ENCODE assay signal across 21 cellular contexts in genomic region chr2:199452200-199452990, GRCh38. TPM values are rescaled to one million over a fixed set of nuclear protein-coding genes. Genes with fewer than 3 reads are reported as not detected.
DNase-seq lines count a peak whose midpoint lies in the region; ATAC-seq and TF ChIP-seq lines count a peak whose summit lies in the region.
"Had no signal": no experiment of that assay in that cellular context is flagged by ENCODE, and none has a peak within 500 bp of the region (broad histone marks: within the 10 kb centered on the region; RNA-seq: fewer than 3 reads in every experiment).

No MANE protein-coding gene starts in this region.

- H3K27ac ChIP-seq in A673 (ENCODE audit: low read depth, low read length, poor library complexity, severe bottlenecking), result no peak overlapping the region
- H3K27ac ChIP-seq in GM23338 (ENCODE audit: low read depth), result no peak overlapping the region
- H3K27ac ChIP-seq: ascending aorta, heart right ventricle, left ventricle myocardium inferior had no signal

- no peaks in the 10 kb centered on the region for H3K36me3 ChIP-seq in A673 (ENCODE audit: insufficient read depth, low read length, poor library complexity, severe bottlenecking)
- no peaks in the 10 kb centered on the region for H3K36me3 ChIP-seq in GM23338 (ENCODE audit: insufficient read depth)
- H3K36me3 ChIP-seq: ascending aorta, heart right ventricle, left ventricle myocardium inferior had no signal

- no peaks in the 10 kb centered on the region for H3K9me3 Mint-ChIP-seq in GM23338
- H3K9me3 Mint-ChIP-seq in glutamatergic neuron (ENCODE audit: unreplicated experiment), result peaks cover 2% of the 10 kb centered on the region
- H3K9me3 Mint-ChIP-seq: activated naive CD4-positive, alpha-beta T cell treated with anti-CD3 and anti-CD28 coated beads for 36 hours; activated T-cell treated with anti-CD3 and anti-CD28 coated beads, Interleukin-2, amount 50 U/mL, for 24 hours; endodermal cell; neural crest cell had no signal

- H3K27ac Mint-ChIP-seq in GM23338, result no peak overlapping the region
- no peak overlapping the region for H3K27ac Mint-ChIP-seq in glutamatergic neuron (ENCODE audit: unreplicated experiment)
- H3K27ac Mint-ChIP-seq: activated CD8-positive, alpha-beta T cell treated with anti-CD3 and anti-CD28 coated beads, Interleukin-2, amount 10 ng/mL, durations not matched to agents 7 days and 5 days; activated naive CD4-positive, alpha-beta T cell treated with anti-CD3 and anti-CD28 coated beads for 36 hours; activated T-cell treated with anti-CD3 and anti-CD28 coated beads, Interleukin-2, amount 50 U/mL, for 24 hours; endodermal cell had no signal

- no peak overlapping the region for H2AFZ ChIP-seq in GM23338

- H3K4me3 ChIP-seq in A673 (ENCODE audit: low read depth, low read length, poor library complexity, severe bottlenecking) (peak overlapping the region; percentile 15), GM23338 (no peak overlapping the region)
- H3K4me3 ChIP-seq: ascending aorta, heart right ventricle, left ventricle myocardium inferior had no signal

- no TSS peak for BruUV-seq in A673 (replicated peaks; lab: Mats Ljungman, UMichigan)

- no peaks in the 10 kb centered on the region for H4K20me1 ChIP-seq in GM23338 (replicated peaks; ENCODE audit: insufficient read depth)

- CTCF ChIA-PET in A673 (lab: Charles Lee), result interaction anchor here (0.6 kb wide), 1 partner anchor 21 kb away, joined by 3 read pairs; no protein-coding TSS in a partner anchor

- H3K9me3 ChIP-seq in A673 (ENCODE audit: low read depth, low read length, poor library complexity, severe bottlenecking), result no peaks in the 10 kb centered on the region
- H3K9me3 ChIP-seq: ascending aorta, heart right ventricle, left ventricle myocardium inferior had no signal

- H3K4me1 Mint-ChIP-seq in GM23338, result peaks cover 17% of the 10 kb centered on the region
- H3K4me1 Mint-ChIP-seq in glutamatergic neuron (ENCODE audit: low read depth, unreplicated experiment), result peaks cover 9% of the 10 kb centered on the region

- peaks cover 2% of the 10 kb centered on the region; the same call in 1 of the 2 replicates for H3F3A ChIP-seq in GM23338 (replicated peaks; ENCODE audit: low read depth)

- no peak for TF ChIP-seq CTCF in A673 (conservative IDR thresholded peaks at IDR 0.05; ENCODE audit: low read depth, low read length)
- no peak for TF ChIP-seq CTCF in GM23338 (conservative IDR thresholded peaks at IDR 0.05; ENCODE audit: low read depth in 2 of 2)
- no peak for TF ChIP-seq CTCF in glutamatergic neuron (IDR thresholded peaks at IDR 0.05; ENCODE audit: partially characterized antibody, unreplicated experiment)

- H3K4me1 ChIP-seq in A673 (ENCODE audit: insufficient read depth, low read length, poor library complexity, severe bottlenecking) (peaks cover 32% of the 10 kb centered on the region), GM23338 (ENCODE audit: insufficient read depth) (peaks cover 17% of the 10 kb centered on the region)

- no peak overlapping the region for H3K4me3 Mint-ChIP-seq in GM23338
- no peak overlapping the region for H3K4me3 Mint-ChIP-seq in glutamatergic neuron (ENCODE audit: unreplicated experiment)
- H3K4me3 Mint-ChIP-seq: activated CD8-positive, alpha-beta T cell treated with anti-CD3 and anti-CD28 coated beads, Interleukin-2, amount 10 ng/mL, durations not matched to agents 7 days and 5 days; activated naive CD4-positive, alpha-beta T cell treated with anti-CD3 and anti-CD28 coated beads for 36 hours; activated T-cell treated with anti-CD3 and anti-CD28 coated beads, Interleukin-2, amount 50 U/mL, for 24 hours; endodermal cell; neural crest cell had no signal

- intact Hi-C loops in A673 (cut with micrococcal nuclease; ENCODE audit: unreplicated experiment), result no loop called here

- H3K4me2 ChIP-seq in GM23338, result no peak overlapping the region

- H3K27me3 Mint-ChIP-seq in GM23338 (ENCODE audit: insufficient read depth, low read depth, poor library complexity) (peaks cover 21% of the 10 kb centered on the region), glutamatergic neuron (ENCODE audit: unreplicated experiment) (peaks cover 4% of the 10 kb centered on the region)

- H3K79me2 ChIP-seq in GM23338 (replicated peaks; ENCODE audit: insufficient read depth), result no peaks in the 10 kb centered on the region; the same call in 1 of the 2 replicates

- H3K27me3 ChIP-seq in A673 (replicated peaks; ENCODE audit: insufficient read depth, low read depth, low read length, poor library complexity) (no peaks in the 10 kb centered on the region), GM23338 (ENCODE audit: insufficient read depth) (peaks cover 38% of the 10 kb centered on the region)
- H3K27me3 ChIP-seq: ascending aorta had no signal

- no peaks in the 10 kb centered on the region for H3K9me2 ChIP-seq in GM23338 (ENCODE audit: insufficient read depth)

- POLR2A ChIA-PET in A673 (lab: Charles Lee; ENCODE audit: low non-redundant PET), result no interaction called here

- ATAC-seq in GM18498 (IDR thresholded peaks at IDR 0.05; ENCODE audit: unreplicated experiment) (no peak), GM23338 (no peak)
- ATAC-seq: activated CD4-positive, CD25-positive, alpha-beta regulatory T cell treated with anti-CD3 and anti-CD28 coated beads, Interleukin-2, amount 50 U/mL, for 24 hours; activated CD8-positive, alpha-beta T cell treated with anti-CD3 and anti-CD28 coated beads, Interleukin-2, amount 10 ng/mL, durations not matched to agents 7 days and 5 days; heart right ventricle; SK-N-SH treated with all-trans-retinoic acid at 6 μM for 48 hours had no signal

- H3K36me3 Mint-ChIP-seq in GM23338 (ENCODE audit: low read depth) (no peaks in the 10 kb centered on the region), glutamatergic neuron (ENCODE audit: unreplicated experiment) (no peaks in the 10 kb centered on the region)

- DNase-seq in A673 (ENCODE audit: low spot score) (peak; percentile 71), DMS114 treated with DMSO at 0.1 percent for 48 hours (lab: John Stamatoyannopoulos, UW; ENCODE audit: unreplicated experiment) (peak; percentile 54), NCI-H2227 (lab: John Stamatoyannopoulos, UW; ENCODE audit: unreplicated experiment) (peak; percentile 45), dedifferentiated amniotic fluid mesenchymal stem cell (ENCODE audit: extremely low spot score) (peak; percentile 56), GM23338 (ENCODE audit: low spot score) (no peak), glutamatergic neuron (no peak), NCI-H345 (lab: John Stamatoyannopoulos, UW) (no peak)
- DNase-seq: activated CD8-positive, alpha-beta T cell treated with anti-CD3 and anti-CD28 coated beads, Interleukin-2, amount 10 ng/mL, durations not matched to agents 7 days and 5 days; activated naive CD4-positive, alpha-beta T cell treated with anti-CD3 and anti-CD28 coated beads for 36 hours; activated T-cell treated with anti-CD3 and anti-CD28 coated beads, Interleukin-2, amount 50 U/mL, for 24 hours; endodermal cell; heart right ventricle; left ventricle myocardium inferior; midbrain; NCI-H1930; NCI-H774 had no signal

TF ChIP-seq in GM23338, 12 proteins besides CTCF, POLR2A, EP300 and RAD21 (continues in another document):
- TF ChIP-seq NANOG (IDR thresholded peaks at IDR 0.05; ENCODE audit: borderline replicate concordance) (no peak), CREB1 (CRISPR knock-in tag; IDR thresholded peaks at IDR 0.05; ENCODE audit: low read depth) (no peak), ZNF114 (CRISPR knock-in tag; IDR thresholded peaks at IDR 0.05) (no peak), EZH2 (IDR thresholded peaks at IDR 0.05; ENCODE audit: low read depth, unreplicated experiment) (no peak), STAT1 (IDR thresholded peaks at IDR 0.05; ENCODE audit: unreplicated experiment) (no peak), ZNF331 (CRISPR knock-in tag; IDR thresholded peaks at IDR 0.05; ENCODE audit: low read depth) (no peak)

RNA-seq across cellular contexts. Expression of gene SATB2, which starts 5.3 kb away (rescaled TPM):
- total RNA-seq in A673 (2021) (20.3 and 23.2 TPM in 2 replicates), glutamatergic neuron (ENCODE audit: unreplicated experiment) (20.8 TPM)
- 5.7 and 6.0 TPM in 2 replicates for total RNA-seq in GM23338 (2014; rRNA removed; shearing (Covaris generic))
- 1.6 and 2.0 TPM in 2 replicates for polyA plus RNA-seq in GM23338 (2016; fragmentation: Nextera tagmentation; extraction: Ambion mirVana)
- total RNA-seq: activated CD8-positive, alpha-beta T cell treated with anti-CD3 and anti-CD28 coated beads, Interleukin-2, amount 10 ng/mL, durations not matched to agents 7 days and 5 days had no signal

Comparison
In these comparisons a context has a peak if more than half of its experiments do, and no peak if none do; other contexts are left out.
1. DNase-seq: peak in A673 (single experiment), DMS114 treated with DMSO at 0.1 percent for 48 hours (single experiment), NCI-H2227 (single experiment) and dedifferentiated amniotic fluid mesenchymal stem cell (single experiment); none in GM23338 (single experiment), glutamatergic neuron (single experiment) and NCI-H345 (single experiment).